16 cellular contexts compared by ENCODE assay signal in the genomic region with DNA sequence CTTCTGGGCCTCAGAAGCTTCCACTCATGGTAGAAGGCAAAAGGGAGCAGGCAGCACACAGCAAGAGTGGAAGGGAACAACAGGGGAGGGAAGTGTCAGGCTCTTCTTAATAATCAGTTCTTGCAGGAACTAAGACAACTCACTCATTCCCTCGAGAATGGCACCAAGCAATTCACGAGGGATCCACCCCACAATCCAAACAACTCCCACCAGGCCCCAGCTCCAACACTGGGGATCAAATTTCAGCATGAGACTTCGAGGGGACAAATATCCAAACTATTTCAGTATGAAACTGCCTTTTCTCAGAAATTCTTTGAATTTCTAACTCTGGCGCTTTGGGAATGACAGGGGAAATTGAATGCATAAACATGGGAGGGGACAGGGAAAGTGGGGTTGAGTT. TPM values are rescaled to one million over a fixed set of nuclear protein-coding genes. Genes with fewer than 3 reads are reported as not detected.
DNase-seq lines count a peak whose midpoint lies in the region; ATAC-seq, FAIRE-seq and TF ChIP-seq lines count a peak whose summit lies in the region.
"Had no signal": no experiment of that assay in that cellular context is flagged by ENCODE, and none has a peak within 500 bp of the region (broad histone marks: within the 10 kb centered on the region; RNA-seq: fewer than 3 reads in every experiment).

No MANE protein-coding gene starts in this region.

- TF ChIP-seq POLR2A in NB4 (IDR thresholded peaks at IDR 0.05; ENCODE audit: extremely low read depth, insufficient read length) (no peak), H54 (IDR thresholded peaks at IDR 0.05; ENCODE audit: low read depth, low read length) (no peak)

- H3K36me3 Mint-ChIP-seq in neural crest cell (ENCODE audit: low read depth): no peaks in the 10 kb centered on the region
- H3K36me3 Mint-ChIP-seq: activated CD4-positive, alpha-beta memory T cell treated with anti-CD3 and anti-CD28 coated beads for 36 hours had no signal

- peak overlapping the region; percentile 14 for H3K4me3 Mint-ChIP-seq in neural crest cell
- H3K4me3 Mint-ChIP-seq: activated CD4-positive, alpha-beta memory T cell treated with anti-CD3 and anti-CD28 coated beads for 36 hours had no signal

- H3K27ac Mint-ChIP-seq in neural crest cell (ENCODE audit: unreplicated experiment): no peak overlapping the region
- H3K27ac Mint-ChIP-seq: activated CD4-positive, alpha-beta memory T cell treated with anti-CD3 and anti-CD28 coated beads for 36 hours had no signal

- no peak overlapping the region for H3K4me3 ChIP-seq in NB4 (ENCODE audit: low read depth, low read length)
- H3K4me3 ChIP-seq: BLaER1, SJCRH30 had no signal

- DNase-seq in EL (peak; percentile 34), NB4 (ENCODE audit: low read depth) (peak; percentile 15), fibroblast of peridontal ligament (ENCODE audit: extremely low read depth) (peak; percentile 53), neural crest cell (ENCODE audit: low read depth, low spot score) (no peak), NCI-H2081 treated with DMSO at 0.1 percent for 48 hours (lab: John Stamatoyannopoulos, UW) (no peak), NCI-H226 (no peak), H54 (ENCODE audit: insufficient read length, low spot score) (no peak)
- DNase-seq: activated CD4-positive, alpha-beta memory T cell treated with anti-CD3 and anti-CD28 coated beads for 36 hours; cortex of kidney; DMS79; midbrain had no signal

- no peak for FAIRE-seq in H54 (lab: Jason Lieb, UNC)

- no peak for TF ChIP-seq CTCF in NB4 (IDR thresholded peaks at IDR 0.05; ENCODE audit: low read depth, low read length)
- no peak for TF ChIP-seq CTCF in neural crest cell (conservative IDR thresholded peaks at IDR 0.05)

- H3K9me3 Mint-ChIP-seq in neural crest cell: no peaks in the 10 kb centered on the region
- H3K9me3 Mint-ChIP-seq: activated CD4-positive, alpha-beta memory T cell treated with anti-CD3 and anti-CD28 coated beads for 36 hours had no signal

- H3K4me1 Mint-ChIP-seq in neural crest cell: peaks cover 15% of the 10 kb centered on the region

- H3K27me3 Mint-ChIP-seq in neural crest cell (ENCODE audit: low read depth): no peaks in the 10 kb centered on the region
- H3K27me3 Mint-ChIP-seq: activated CD4-positive, alpha-beta memory T cell treated with anti-CD3 and anti-CD28 coated beads for 36 hours had no signal

- ATAC-seq in GM19324 (IDR thresholded peaks at IDR 0.05; ENCODE audit: low FRiP score, unreplicated experiment): no peak
- ATAC-seq: esophagus mucosa had no signal

RNA-seq across cellular contexts. Expression of gene APOF, which starts 24.5 kb away (rescaled TPM):
- total RNA-seq in neural crest cell: not detected in 2 replicates
- total RNA-seq: activated CD4-positive, alpha-beta memory T cell treated with anti-CD3 and anti-CD28 coated beads for 36 hours; esophagus mucosa; posterior vena cava; SJCRH30 had no signal

RNA-seq across cellular contexts. Expression of gene STAT2, which starts 27.2 kb away (rescaled TPM):
- 67.4 and 70.0 TPM in 2 replicates for total RNA-seq in neural crest cell

RNA-seq across cellular contexts. Expression of gene IL23A, which starts 48.5 kb away (rescaled TPM):
- 0.23 TPM in 1 of 2 replicates, not detected in the other for total RNA-seq in neural crest cell
- total RNA-seq: posterior vena cava, SJCRH30 had no signal

RNA-seq across cellular contexts. Expression of gene PAN2, which starts 53.4 kb away (rescaled TPM):
- 64.4 and 69.6 TPM in 2 replicates for total RNA-seq in neural crest cell

Comparison
In these comparisons a context has a peak if more than half of its experiments do, and no peak if none do; other contexts are left out.
1. DNase-seq: peak in EL (single experiment), NB4 (single experiment) and fibroblast of peridontal ligament (single experiment); none in neural crest cell (single experiment), NCI-H2081 treated with DMSO at 0.1 percent for 48 hours (single experiment), NCI-H226 (single experiment) and H54 (single experiment).